Comparison of ENCODE assay signal across 8 cellular contexts in the genomic region with DNA sequence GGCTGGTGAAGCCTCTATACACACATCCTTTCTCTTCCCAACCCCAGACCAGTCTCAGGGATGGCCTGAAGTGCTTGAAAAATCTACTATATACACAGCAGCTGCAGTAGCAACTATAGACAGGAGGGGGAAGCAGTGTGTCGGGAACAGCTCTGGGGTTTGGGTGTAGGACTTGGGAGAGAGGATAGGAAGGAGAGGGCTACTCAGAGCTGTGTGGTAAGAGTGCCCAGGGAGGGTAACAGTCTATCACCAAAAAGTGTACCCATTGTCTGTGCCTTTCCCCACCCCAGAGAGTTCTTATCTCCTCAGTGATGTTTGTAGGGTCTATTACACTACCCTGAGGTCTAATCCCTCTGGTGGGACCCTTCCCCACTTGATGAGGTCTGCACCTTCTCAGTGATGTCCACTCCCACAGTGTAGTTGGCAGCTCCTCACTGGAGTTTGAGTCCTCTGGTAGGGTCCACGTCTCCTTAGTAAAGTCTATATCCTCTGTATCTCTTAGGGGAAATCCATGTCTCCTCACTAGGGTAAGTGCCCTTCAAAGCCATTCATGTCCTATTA. TPM values are rescaled to one million over a fixed set of nuclear protein-coding genes. Genes with fewer than 3 reads are reported as not detected.
DNase-seq lines count a peak whose midpoint lies in the region; ATAC-seq and TF ChIP-seq lines count a peak whose summit lies in the region.

No MANE protein-coding gene starts in this region.

- no peaks in the 10 kb centered on the region for H3K9me2 ChIP-seq in Karpas-422 (replicated peaks; ENCODE audit: insufficient read depth, low read length)

- peaks cover 0 to 2% of the 10 kb centered on the region in 2 donors for H3K36me3 Mint-ChIP-seq in activated T-cell treated with anti-CD3 and anti-CD28 coated beads, Interleukin-2, amount 50 U/mL, for 72 hours (ENCODE audit: insufficient read depth in 2 of 2)
- H3K36me3 Mint-ChIP-seq in naive thymus-derived CD8-positive, alpha-beta T cell, result peaks cover 0 to 3% (median 0%) of the 10 kb centered on the region in 3 donors

- H3K9me3 ChIP-seq in Karpas-422 (ENCODE audit: low read length) (no peaks in the 10 kb centered on the region), OCI-LY3 (ENCODE audit: insufficient read depth, low read length) (no peaks in the 10 kb centered on the region)

- H3K79me2 ChIP-seq in Karpas-422 (ENCODE audit: low read length), result no peaks in the 10 kb centered on the region
- H3K79me2 ChIP-seq in OCI-LY3 (ENCODE audit: low read length), result no peaks in the 10 kb centered on the region

- no peak overlapping the region for H3K4me2 ChIP-seq in Karpas-422 (ENCODE audit: low read depth, low read length, poor library complexity, severe bottlenecking)
- H3K4me2 ChIP-seq in OCI-LY3 (ENCODE audit: low read length), result no peak overlapping the region

- peaks cover 7% of the 10 kb centered on the region for H3K27me3 Mint-ChIP-seq in activated T-cell treated with anti-CD3 and anti-CD28 coated beads, Interleukin-2, amount 50 U/mL, for 72 hours (ENCODE audit: low read depth)
- no peaks in the 10 kb centered on the region for H3K27me3 Mint-ChIP-seq in naive thymus-derived CD8-positive, alpha-beta T cell

- no peaks in the 10 kb centered on the region for H3K36me3 ChIP-seq in Karpas-422 (ENCODE audit: insufficient read depth, low read length)
- no peaks in the 10 kb centered on the region for H3K36me3 ChIP-seq in OCI-LY3 (replicated peaks; ENCODE audit: low read depth, low read length)

- peaks cover 61% of the 10 kb centered on the region for H3K4me1 Mint-ChIP-seq in activated T-cell treated with anti-CD3 and anti-CD28 coated beads, Interleukin-2, amount 50 U/mL, for 72 hours (ENCODE audit: low read depth)
- peaks cover 48 to 79% (median 69%) of the 10 kb centered on the region in 4 donors for H3K4me1 Mint-ChIP-seq in naive thymus-derived CD8-positive, alpha-beta T cell

- H3K27ac ChIP-seq in Karpas-422 (ENCODE audit: low read length) (no peak overlapping the region), OCI-LY3 (ENCODE audit: low read length) (no peak overlapping the region), substantia nigra (ENCODE audit: low read depth, low read length, poor library complexity, severe bottlenecking) (peak overlapping the region; percentile 69)

- no peaks in the 10 kb centered on the region for H3K9me3 Mint-ChIP-seq in activated T-cell treated with anti-CD3 and anti-CD28 coated beads, Interleukin-2, amount 50 U/mL, for 72 hours
- no peaks in the 10 kb centered on the region for H3K9me3 Mint-ChIP-seq in naive thymus-derived CD8-positive, alpha-beta T cell

- DNase-seq in DMS114 treated with DMSO at 0.1 percent for 48 hours (lab: John Stamatoyannopoulos, UW; ENCODE audit: unreplicated experiment), result peak; percentile 82
- peak; percentile 84 for DNase-seq in Karpas-422
- peak; percentile 68 to 75 for DNase-seq in activated T-cell treated with anti-CD3 and anti-CD28 coated beads, Interleukin-2, amount 50 U/mL, for 72 hours
- peak; percentile 89 for DNase-seq in fibroblast of mammary gland (ENCODE audit: low read depth)
- DNase-seq in naive thymus-derived CD8-positive, alpha-beta T cell, result peak in 5 of 10 donors; percentile 21 to 38 (median 31)
- peak in 45 of 49 donors; percentile 10 to 80 (median 59) for DNase-seq in substantia nigra (lab: John Stamatoyannopoulos, UW)

- H3K27me3 ChIP-seq in Karpas-422 (ENCODE audit: low read length), result no peaks in the 10 kb centered on the region
- H3K27me3 ChIP-seq in OCI-LY3 (ENCODE audit: low read depth, low read length), result 0 out of 2 replicates have a peak, but pooled peaks cover 3% of the 10 kb centered on the region

- peak; percentile 12 to 23 for ATAC-seq in activated T-cell treated with anti-CD3 and anti-CD28 coated beads, Interleukin-2, amount 50 U/mL, for 72 hours (replicated peaks in 1 of 2)
- no peak for ATAC-seq in naive thymus-derived CD8-positive, alpha-beta T cell
- ATAC-seq in GM18868 (IDR thresholded peaks at IDR 0.05; ENCODE audit: unreplicated experiment), result no peak

- H3K4me3 ChIP-seq in Karpas-422 (ENCODE audit: low read length), result no peak overlapping the region
- no peak overlapping the region for H3K4me3 ChIP-seq in OCI-LY3 (ENCODE audit: low read length)
- H3K4me3 ChIP-seq in fibroblast of mammary gland (ENCODE audit: control insufficient read depth, low read depth, low read length), result no peak overlapping the region

- H4K20me1 ChIP-seq in Karpas-422 (ENCODE audit: insufficient read depth, low read depth, low read length) (no peaks in the 10 kb centered on the region), OCI-LY3 (ENCODE audit: insufficient read depth, low read length) (no peaks in the 10 kb centered on the region)

- H3K27ac Mint-ChIP-seq in activated T-cell treated with anti-CD3 and anti-CD28 coated beads, Interleukin-2, amount 50 U/mL, for 72 hours, result no peak overlapping the region
- peak overlapping the region in 8 of 10 donors; percentile 28 to 90 (median 78) for H3K27ac Mint-ChIP-seq in naive thymus-derived CD8-positive, alpha-beta T cell

- H2AFZ ChIP-seq in Karpas-422 (ENCODE audit: low read length) (no peak overlapping the region), OCI-LY3 (ENCODE audit: low read depth, low read length) (0 out of 2 replicates have a peak overlapping the region, but pooled peaks have one; percentile 16)

- POLR2A ChIA-PET in naive thymus-derived CD8-positive, alpha-beta T cell (lab: Charles Lee), result interaction anchor here (1.1 kb wide), 1 partner anchor 82 kb away, joined by 3 read pairs; no protein-coding TSS in a partner anchor

- peak; percentile 98 for TF ChIP-seq CTCF in OCI-LY3 (IDR thresholded peaks at IDR 0.05; ENCODE audit: low read depth, low read length)
- TF ChIP-seq CTCF in fibroblast of mammary gland (conservative IDR thresholded peaks at IDR 0.05; ENCODE audit: control insufficient read depth, insufficient read depth, low read depth, low read length), result peak; percentile 98

- H3K9ac ChIP-seq in Karpas-422 (ENCODE audit: low read length) (no peak overlapping the region), OCI-LY3 (ENCODE audit: low read length) (no peak overlapping the region)

- H3K4me1 ChIP-seq in Karpas-422 (ENCODE audit: low read length) (peaks cover 11% of the 10 kb centered on the region), OCI-LY3 (ENCODE audit: low read length) (peaks cover 23% of the 10 kb centered on the region)

- peak overlapping the region; percentile 92 to 93 for H3K4me3 Mint-ChIP-seq in activated T-cell treated with anti-CD3 and anti-CD28 coated beads, Interleukin-2, amount 50 U/mL, for 72 hours
- peak overlapping the region; percentile 64 to 95 (median 90) for H3K4me3 Mint-ChIP-seq in naive thymus-derived CD8-positive, alpha-beta T cell

RNA-seq across cellular contexts. Expression of a gene that starts 1.5 kb away (rescaled TPM):
- not detected in 2 replicates for total RNA-seq in Karpas-422 (2014; rRNA removed; shearing (Covaris generic); ENCODE audit: low replicate concordance)
- 10 to 100 TPM; 20.8 to 23.1 TPM for total RNA-seq in activated T-cell treated with anti-CD3 and anti-CD28 coated beads, Interleukin-2, amount 50 U/mL, for 72 hours
- total RNA-seq in naive thymus-derived CD8-positive, alpha-beta T cell, result 10 to 100 TPM; 42.1 to 43.3 TPM
- 1 to 10 TPM; 3.9 to 9.4 (median 8.0) TPM for polyA plus RNA-seq in naive thymus-derived CD8-positive, alpha-beta T cell

RNA-seq across cellular contexts. Expression of a gene that starts 2.2 kb away (rescaled TPM):
- 0.79 and 6.5 TPM in 2 replicates for total RNA-seq in Karpas-422 (2014; rRNA removed; shearing (Covaris generic); ENCODE audit: low replicate concordance)
- 10 to 100 TPM; 61.1 to 78.2 TPM for total RNA-seq in activated T-cell treated with anti-CD3 and anti-CD28 coated beads, Interleukin-2, amount 50 U/mL, for 72 hours
- 10 to 100 TPM; 27.2 to 27.9 TPM for total RNA-seq in naive thymus-derived CD8-positive, alpha-beta T cell
- 10 to 100 TPM in 2 of 3 donors, 1 to 10 TPM in 1; 9.1 to 10.9 (median 10.4) TPM for polyA plus RNA-seq in naive thymus-derived CD8-positive, alpha-beta T cell

RNA-seq across cellular contexts. Expression of a gene that starts 48.7 kb away (rescaled TPM):
- 13.0 and 15.4 TPM in 2 replicates for total RNA-seq in Karpas-422 (2014; rRNA removed; shearing (Covaris generic); ENCODE audit: low replicate concordance)
- total RNA-seq in activated T-cell treated with anti-CD3 and anti-CD28 coated beads, Interleukin-2, amount 50 U/mL, for 72 hours, result 10 to 100 TPM; 28.9 to 34.9 TPM
- total RNA-seq in naive thymus-derived CD8-positive, alpha-beta T cell, result 10 to 100 TPM; 24.3 to 29.2 TPM
- polyA plus RNA-seq in naive thymus-derived CD8-positive, alpha-beta T cell, result 1 to 10 TPM; 2.8 to 8.2 (median 5.0) TPM

Comparison
In these comparisons a context has a peak if more than half of its experiments do, and no peak if none do; other contexts are left out.
1. ATAC-seq: peak in activated T-cell treated with anti-CD3 and anti-CD28 coated beads, Interleukin-2, amount 50 U/mL, for 72 hours (2 of 2); none in naive thymus-derived CD8-positive, alpha-beta T cell (0 of 2) and GM18868 (single experiment).
2. RNA of a gene that starts 1.5 kb away (total RNA-seq): 42.1 to 43.3 TPM in naive thymus-derived CD8-positive, alpha-beta T cell and 20.8 to 23.1 TPM in activated T-cell treated with anti-CD3 and anti-CD28 coated beads, Interleukin-2, amount 50 U/mL, for 72 hours; not detected in Karpas-422; every median in the first group is over 10 times any median in the second.